In the genomic region with DNA sequence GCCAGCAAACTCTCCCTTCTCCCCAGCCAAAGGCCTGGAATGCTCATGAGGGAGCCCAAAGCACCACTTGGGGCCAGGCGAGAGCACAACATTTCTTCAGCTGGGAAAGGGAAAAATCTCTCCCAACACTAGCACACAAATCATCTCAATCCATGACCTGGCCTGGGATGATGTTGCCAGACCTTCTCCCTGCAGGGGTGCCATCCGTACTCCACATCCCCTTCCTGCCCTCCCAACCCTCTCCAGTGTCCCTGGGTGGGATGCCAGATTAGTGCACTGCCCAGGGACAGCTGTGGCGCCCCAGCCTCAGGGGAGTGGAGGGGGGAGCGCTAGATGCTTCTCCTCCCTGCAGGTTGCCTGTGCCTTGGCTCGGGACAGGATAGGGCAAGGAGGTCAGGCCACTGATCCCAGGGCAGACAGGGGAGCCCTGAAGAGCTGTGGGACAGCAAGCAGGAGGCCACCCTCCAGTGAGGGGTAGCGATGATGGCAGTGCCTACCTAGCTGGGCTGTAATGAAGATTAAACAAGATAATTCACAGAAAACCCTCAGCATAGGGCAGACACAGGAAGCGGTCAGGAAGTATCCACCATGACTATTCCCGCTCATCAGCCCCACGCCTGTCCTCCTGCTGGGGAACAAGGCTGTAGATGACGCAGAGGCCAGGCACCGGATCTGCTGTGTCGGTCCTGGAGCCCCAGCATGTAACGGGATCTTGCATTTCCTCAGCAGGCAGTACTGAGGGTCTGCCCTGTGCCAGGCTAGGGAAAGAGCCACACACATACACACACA, we compare ENCODE assay signal across 10 cellular contexts. TPM values are rescaled to one million over a fixed set of nuclear protein-coding genes. Genes with fewer than 3 reads are reported as not detected.
DNase-seq lines count a peak whose midpoint lies in the region; ATAC-seq and TF ChIP-seq lines count a peak whose summit lies in the region.
"Had no signal": no experiment of that assay in that cellular context is flagged by ENCODE, and none has a peak within 500 bp of the region (broad histone marks: within the 10 kb centered on the region; RNA-seq: fewer than 3 reads in every experiment).

No MANE protein-coding gene starts in this region.

- WGBS in heart right ventricle, 2 donors: 85 to 86% methylated on average over 13 of the region's 13 CpGs

- intact Hi-C loops in heart right ventricle (cut with DNase I): no loop called here

- no peak overlapping the region for H3K4me3 Mint-ChIP-seq in chondrocyte (ENCODE audit: unreplicated experiment)
- no peak overlapping the region for H3K4me3 Mint-ChIP-seq in type B pancreatic cell
- H3K4me3 Mint-ChIP-seq: CD4-positive, alpha-beta T cell had no signal

- H3K27ac Mint-ChIP-seq in chondrocyte (ENCODE audit: unreplicated experiment) (peak overlapping the region; percentile 55), type B pancreatic cell (no peak overlapping the region)
- H3K27ac Mint-ChIP-seq: CD4-positive, alpha-beta T cell had no signal

- no peaks in the 10 kb centered on the region for H3K36me3 ChIP-seq in heart right ventricle
- no peaks in the 10 kb centered on the region for H3K36me3 ChIP-seq in right atrium auricular region

- ATAC-seq in heart right ventricle (peak in 2 of 8 donors; percentile 23 to 28), GM18861 (IDR thresholded peaks at IDR 0.05; ENCODE audit: unreplicated experiment) (no peak)
- ATAC-seq: stimulated activated naive CD8-positive, alpha-beta T cell treated with anti-CD3 and anti-CD28 coated beads, Interleukin-15, Interleukin-2, amounts not matched to agents 100 U/mL and 50 U/mL, for 24 hours had no signal

- H3K36me3 Mint-ChIP-seq in chondrocyte (ENCODE audit: low read depth) (no peaks in the 10 kb centered on the region), type B pancreatic cell (no peaks in the 10 kb centered on the region)

- H3K27me3 Mint-ChIP-seq in chondrocyte (ENCODE audit: low read depth) (no peaks in the 10 kb centered on the region), type B pancreatic cell (no peaks in the 10 kb centered on the region)
- H3K27me3 Mint-ChIP-seq: CD4-positive, alpha-beta T cell had no signal

- H3K4me1 ChIP-seq in heart right ventricle (no peaks in the 10 kb centered on the region), right atrium auricular region (no peaks in the 10 kb centered on the region)

- H3K27me3 ChIP-seq in heart right ventricle (no peaks in the 10 kb centered on the region), right atrium auricular region (no peaks in the 10 kb centered on the region)

- TF ChIP-seq CTCF in heart right ventricle (IDR thresholded peaks at IDR 0.05) (peak in 5 of 9 donors; percentile 7 to 25 (median 16)), right atrium auricular region (IDR thresholded peaks at IDR 0.05) (peak in 1 of 2 donors; percentile 12), chondrocyte (IDR thresholded peaks at IDR 0.05) (peak; percentile 48), type B pancreatic cell (conservative IDR thresholded peaks at IDR 0.05) (peak; percentile 21)

- no peak for DNase-seq in heart right ventricle
- DNase-seq in right atrium auricular region (ENCODE audit: low spot score): no peak
- no peak for DNase-seq in chondrocyte (ENCODE audit: low spot score)
- peak; percentile 46 to 56 for DNase-seq in lung microvascular endothelial cell (ENCODE audit: low read depth in 2 of 2)
- no peak for DNase-seq in type B pancreatic cell (ENCODE audit: extremely low spot score, unreplicated experiment)
- no peak for DNase-seq in T-helper 2 cell
- DNase-seq in glomerular visceral epithelial cell (ENCODE audit: extremely low spot score): no peak
- DNase-seq: stimulated activated naive CD8-positive, alpha-beta T cell treated with anti-CD3 and anti-CD28 coated beads, Interleukin-15, Interleukin-2, amounts not matched to agents 100 U/mL and 50 U/mL, for 24 hours had no signal

- no peaks in the 10 kb centered on the region for H3K9me3 Mint-ChIP-seq in chondrocyte (ENCODE audit: low read depth)
- H3K9me3 Mint-ChIP-seq in type B pancreatic cell: no peaks in the 10 kb centered on the region
- H3K9me3 Mint-ChIP-seq: CD4-positive, alpha-beta T cell had no signal

- H3K9me3 ChIP-seq in heart right ventricle (no peaks in the 10 kb centered on the region), right atrium auricular region (no peaks in the 10 kb centered on the region)

- H3K4me3 ChIP-seq in heart right ventricle (no peak overlapping the region), right atrium auricular region (no peak overlapping the region)

- H3K27ac ChIP-seq in heart right ventricle (no peak overlapping the region), right atrium auricular region (no peak overlapping the region)

- peaks cover 17% of the 10 kb centered on the region for H3K4me1 Mint-ChIP-seq in chondrocyte (ENCODE audit: low read depth)
- peaks cover 32% of the 10 kb centered on the region for H3K4me1 Mint-ChIP-seq in type B pancreatic cell (ENCODE audit: unreplicated experiment)

RNA-seq across cellular contexts. Expression of a gene that starts 31.1 kb away (rescaled TPM):
- total RNA-seq in heart right ventricle: 10 to 100 TPM; 11.3 to 20.9 (median 16.6) TPM
- 1 to 10 TPM; 5.6 to 6.3 TPM for polyA plus RNA-seq in heart right ventricle
- total RNA-seq in right atrium auricular region: 10 to 100 TPM; 15.8 to 22.2 TPM
- total RNA-seq in chondrocyte: 18.1 to 20.5 TPM (median 20.3 TPM) in 3 replicates
- total RNA-seq in lung microvascular endothelial cell: 3.3 and 6.2 TPM in 2 replicates
- total RNA-seq in type B pancreatic cell (ENCODE audit: low replicate concordance): 19.2 and 26.2 TPM in 2 replicates

Comparison
In these comparisons a context has a peak if more than half of its experiments do, and no peak if none do; other contexts are left out.
1. DNase-seq: peak in lung microvascular endothelial cell (2 of 2); none in heart right ventricle (0 of 2), right atrium auricular region (single experiment), chondrocyte (single experiment), type B pancreatic cell (single experiment), T-helper 2 cell (0 of 5) and glomerular visceral epithelial cell (single experiment).